Comparison of ENCODE assay signal across 8 cellular contexts in genomic region chr3:171458056-171458856, GRCh38. TPM values are rescaled to one million over a fixed set of nuclear protein-coding genes. Genes with fewer than 3 reads are reported as not detected.
DNase-seq lines count a peak whose midpoint lies in the region; ATAC-seq, FAIRE-seq and TF ChIP-seq lines count a peak whose summit lies in the region.

No MANE protein-coding gene starts in this region.

- H3K9me3 ChIP-seq in SJCRH30 (replicated peaks) = no peaks in the 10 kb centered on the region
- H3K9me3 ChIP-seq in K562 (replicated peaks; ENCODE audit: control insufficient read depth, insufficient read depth, low read depth, low read length) = no peaks in the 10 kb centered on the region
- H3K9me3 ChIP-seq in liver (ENCODE audit: control insufficient read depth in 4 of 4, low read length in 3 of 4) = no peaks in the 10 kb centered on the region
- no peaks in the 10 kb centered on the region for H3K9me3 ChIP-seq in WERI-Rb-1 (ENCODE audit: severe bottlenecking)

- TF ChIP-seq RAD21 in K562 (CRISPR knock-in tag; conservative IDR thresholded peaks at IDR 0.05 in 1 of 2, IDR thresholded peaks at IDR 0.05 in 1 of 2) = no peak
- TF ChIP-seq RAD21 in liver (IDR thresholded peaks at IDR 0.05) = no peak

- peak overlapping the region; percentile 94 for H3K4me2 ChIP-seq in K562 (ENCODE audit: insufficient read depth, low read length)

- TF ChIP-seq CTCF in K562 (IDR thresholded peaks at IDR 0.05 in 2 of 3, conservative IDR thresholded peaks at IDR 0.05 in 1 of 3; ENCODE audit: insufficient read depth in 2 of 3, low read depth in 1 of 3, low read length in 3 of 3) (no peak), liver (IDR thresholded peaks at IDR 0.05; ENCODE audit: low read depth, low read length, missing input control) (no peak), WERI-Rb-1 (IDR thresholded peaks at IDR 0.05; ENCODE audit: low read depth, low read length) (no peak), D721Med (IDR thresholded peaks at IDR 0.05; ENCODE audit: insufficient read depth, missing control alignments) (no peak)

- H3K4me3 ChIP-seq in SJCRH30 = peak overlapping the region; percentile 70
- peak overlapping the region; percentile 57 for H3K4me3 ChIP-seq in K562
- H3K4me3 ChIP-seq in liver (ENCODE audit: low read depth in 1 of 3, low read length in 3 of 3) = peak overlapping the region in 2 of 3 donors; percentile 82 to 92
- no peak overlapping the region for H3K4me3 ChIP-seq in WERI-Rb-1 (ENCODE audit: low read depth, low read length)

- H3K27ac ChIP-seq in SJCRH30 = no peak overlapping the region
- no peak overlapping the region; the same call in 2 of the 3 replicates for H3K27ac ChIP-seq in K562 (ENCODE audit: extremely low read depth, low read depth, low read length)
- no peak overlapping the region for H3K27ac ChIP-seq in liver (ENCODE audit: low read depth in 1 of 2, low read length in 2 of 2)
- H3K27ac ChIP-seq in WERI-Rb-1 = no peak overlapping the region

- peaks cover 92% of the 10 kb centered on the region for H3K79me2 ChIP-seq in K562 (ENCODE audit: control insufficient read depth, insufficient read depth, low read length)

- no peaks in the 10 kb centered on the region; the same call in 1 of the 2 replicates for H3K4me1 ChIP-seq in SJCRH30
- peaks cover 15 to 37% of the 10 kb centered on the region in 2 experiments for H3K4me1 ChIP-seq in K562 (replicated peaks in 1 of 2; ENCODE audit: control insufficient read depth in 2 of 2, insufficient read depth in 2 of 2, low read length in 2 of 2)
- peaks cover 4 to 25% (median 12%) of the 10 kb centered on the region in 4 donors for H3K4me1 ChIP-seq in liver (ENCODE audit: control insufficient read depth in 4 of 4, insufficient read depth in 4 of 4, low read length in 3 of 4)

- H3K27me3 ChIP-seq in SJCRH30 (no peaks in the 10 kb centered on the region), K562 (ENCODE audit: control insufficient read depth in 2 of 2, insufficient read depth in 2 of 2, low read length in 2 of 2) (no peaks in the 10 kb centered on the region), liver (ENCODE audit: control insufficient read depth in 4 of 4, insufficient read depth in 4 of 4, low read length in 3 of 4) (no peaks in the 10 kb centered on the region), WERI-Rb-1 (ENCODE audit: insufficient read depth, low read depth, severe bottlenecking) (no peaks in the 10 kb centered on the region)

- no peak for TF ChIP-seq EP300 in K562 (IDR thresholded peaks at IDR 0.05; ENCODE audit: low read length)

- FAIRE-seq in K562 (lab: Jason Lieb, UNC) = no peak
- no peak for FAIRE-seq in D721Med (lab: Jason Lieb, UNC)

- WGBS in K562 (ENCODE audit: insufficient coverage, low coverage, missing lambda C conversion rate) = 5% methylated on average over 16 of the region's 23 CpGs
- WGBS in liver = 41% methylated on average over 23 of the region's 23 CpGs

- H2AFZ ChIP-seq in K562 (ENCODE audit: low read depth, low read length) = peak overlapping the region; percentile 35; the same call in 1 of the 2 replicates

- peaks cover 23% of the 10 kb centered on the region for H4K20me1 ChIP-seq in K562 (replicated peaks; ENCODE audit: control insufficient read depth, insufficient read depth, low read length)

- in situ Hi-C loops in K562 (cut with MboI) = no loop called here

- no peaks in the 10 kb centered on the region for H3K36me3 ChIP-seq in SJCRH30
- H3K36me3 ChIP-seq in K562 (ENCODE audit: control insufficient read depth, insufficient read depth, low read length) = no peaks in the 10 kb centered on the region
- H3K36me3 ChIP-seq in liver (ENCODE audit: control insufficient read depth in 4 of 4, insufficient read depth in 3 of 4, low read depth in 1 of 4, low read length in 3 of 4) = no peaks in the 10 kb centered on the region
- no peaks in the 10 kb centered on the region; the same call in 1 of the 2 replicates for H3K36me3 ChIP-seq in WERI-Rb-1

- H3K9ac ChIP-seq in K562 (ENCODE audit: insufficient read depth in 1 of 2, low read depth in 2 of 2, low read length in 2 of 2) (peak overlapping the region; percentile 82 to 96; a peak in 3 of 4 replicates), liver (ENCODE audit: low read depth in 1 of 2, low read length in 2 of 2) (no peak overlapping the region)

- CTCF ChIA-PET in K562 (lab: Yijun Ruan, JAX; ENCODE audit: low intra/inter-chr PET ratio) = no interaction called here

- BruUV-seq in K562 (replicated peaks; lab: Mats Ljungman, UMichigan) = TSS peak; percentile 44

- POLR2A ChIA-PET in K562 (lab: Yijun Ruan, JAX) = interaction anchor here (1.3 to 2.3 kb wide), 3 partner anchors 11 to 353 kb away, joined by 3 to 7 read pairs (median 5); no protein-coding TSS in a partner anchor

- no peak for TF ChIP-seq POLR2A in K562 (conservative IDR thresholded peaks at IDR 0.05)

- DNase-seq in CD1c-positive myeloid dendritic cell (ENCODE audit: extremely low spot score) = peak; percentile 20
- no peak for DNase-seq in SJCRH30
- no peak for DNase-seq in K562 (ENCODE audit: extremely low read depth in 1 of 4, low spot score in 3 of 4)
- peak; percentile 15 to 53 (median 35) for DNase-seq in stimulated activated naive CD4-positive, alpha-beta T cell (lab: John Stamatoyannopoulos, UW)
- DNase-seq in WERI-Rb-1 = no peak
- no peak for DNase-seq in D721Med (ENCODE audit: insufficient read length, low spot score)

- intact Hi-C loops in K562 (cut with micrococcal nuclease) = loop anchor here (10.0 kb wide), 1 partner anchor 83 kb away; no protein-coding TSS in a partner anchor

- ATAC-seq in K562 (no peak), GM21381 (IDR thresholded peaks at IDR 0.05; ENCODE audit: unreplicated experiment) (no peak)

- peaks cover 4% of the 10 kb centered on the region for H3K9me1 ChIP-seq in K562 (ENCODE audit: control insufficient read depth, insufficient read depth, low read length)

TF ChIP-seq in K562, 482 proteins besides CTCF, POLR2A, EP300 and RAD21:
- TF ChIP-seq MAZ (CRISPR knock-in tag; conservative IDR thresholded peaks at IDR 0.05 in 1 of 2, IDR thresholded peaks at IDR 0.05 in 1 of 2) (0 out of 4 replicates have a peak, but pooled peaks of 1 of the 2 experiments have one; percentile 11), EGR1 (conservative IDR thresholded peaks at IDR 0.05) (no peak), ZBTB7A (IDR thresholded peaks at IDR 0.05; ENCODE audit: borderline replicate concordance, control insufficient read depth, low read depth, low read length) (0 out of 2 replicates have a peak, but pooled peaks have one; percentile 20), NRF1 (conservative IDR thresholded peaks at IDR 0.05 in 1 of 2, IDR thresholded peaks at IDR 0.05 in 1 of 2) (0 out of 4 replicates have a peak, but pooled peaks of 1 of the 2 experiments have one; percentile 14), HDAC3 (IDR thresholded peaks at IDR 0.05; ENCODE audit: borderline replicate concordance, partially characterized antibody) (no peak)

TF ChIP-seq in liver, 16 proteins besides CTCF, POLR2A, EP300 and RAD21 (continues in another document):
- TF ChIP-seq REST (IDR thresholded peaks at IDR 0.05) = no peak

RNA-seq across cellular contexts. Expression of gene TNIK, which starts 1.9 kb away (rescaled TPM):
- 12.9 and 14.8 TPM in 2 replicates for total RNA-seq in SJCRH30 (2014; rRNA removed; shearing (Covaris generic))
- 52.4 and 113 TPM in 2 replicates for total RNA-seq in K562 (2011; cell fraction: chromatin; rRNA removed; ENCODE audit: low replicate concordance)
- 18.5 and 29.7 TPM in 2 replicates for total RNA-seq in K562 (2011; cell fraction: nucleolus; rRNA removed)
- 43.6 and 75.6 TPM in 2 replicates for total RNA-seq in K562 (2011; cell fraction: nucleoplasm; rRNA removed)
- total RNA-seq in K562 (2014; rRNA removed) (24.7 and 27.0 TPM in 2 replicates), K562 (2014; rRNA removed; fragmentation: Illumina TruSeq; extraction: Trizol) (24.2 and 29.6 TPM in 2 replicates), K562 (2015; rRNA removed; fragmentation: Illumina TruSeq; extraction: Trizol) (23.5 and 27.3 TPM in 2 replicates), K562 (2021) (34.2 and 38.8 TPM in 2 replicates), liver (1 to 10 TPM; 4.8 to 9.8 TPM)
- polyA plus RNA-seq in K562 (2011; rRNA removed) (23.1 and 29.7 TPM in 2 replicates), K562 (2014; fragmentation: Illumina TruSeq; extraction: Trizol) (39.0 and 41.2 TPM in 2 replicates), K562 (2014; fragmentation: Nextera tagmentation; extraction: Ambion mirVana) (1 to 10 TPM; 6.6 to 6.8 TPM), K562 (2014; rRNA removed) (22.2 and 22.3 TPM in 2 replicates), liver (1 to 10 TPM; 3.7 to 5.7 TPM)
- 8.2 and 12.3 TPM in 2 replicates for polyA plus RNA-seq in K562 (2011; cell fraction: cytosol; rRNA removed)
- 58.7 and 77.6 TPM in 2 replicates for polyA plus RNA-seq in K562 (2011; cell fraction: nucleus; rRNA removed)
- polyA plus RNA-seq in K562 (2012) = 25.2 and 29.4 TPM in 2 replicates
- 48.4 and 50.0 TPM in 2 replicates for polyA minus RNA-seq in K562 (2011; rRNA and poly(A)+ RNA removed)
- polyA minus RNA-seq in K562 (2011; cell fraction: cytosol; rRNA and poly(A)+ RNA removed) = 15.6 and 16.9 TPM in 2 replicates
- 39.2 and 45.5 TPM in 2 replicates for polyA minus RNA-seq in K562 (2011; cell fraction: nucleus; rRNA and poly(A)+ RNA removed)

Comparison
In these comparisons a context has a peak if more than half of its experiments do, and no peak if none do; other contexts are left out.
1. DNase-seq: peak in CD1c-positive myeloid dendritic cell (single experiment) and stimulated activated naive CD4-positive, alpha-beta T cell (6 of 6); none in SJCRH30 (0 of 2), K562 (0 of 4), WERI-Rb-1 (single experiment) and D721Med (single experiment).
2. H3K9ac ChIP-seq: peak in K562 (2 of 2); none in liver (0 of 2).